ENCODE assay signal across 1 cellular context in the genomic region with DNA sequence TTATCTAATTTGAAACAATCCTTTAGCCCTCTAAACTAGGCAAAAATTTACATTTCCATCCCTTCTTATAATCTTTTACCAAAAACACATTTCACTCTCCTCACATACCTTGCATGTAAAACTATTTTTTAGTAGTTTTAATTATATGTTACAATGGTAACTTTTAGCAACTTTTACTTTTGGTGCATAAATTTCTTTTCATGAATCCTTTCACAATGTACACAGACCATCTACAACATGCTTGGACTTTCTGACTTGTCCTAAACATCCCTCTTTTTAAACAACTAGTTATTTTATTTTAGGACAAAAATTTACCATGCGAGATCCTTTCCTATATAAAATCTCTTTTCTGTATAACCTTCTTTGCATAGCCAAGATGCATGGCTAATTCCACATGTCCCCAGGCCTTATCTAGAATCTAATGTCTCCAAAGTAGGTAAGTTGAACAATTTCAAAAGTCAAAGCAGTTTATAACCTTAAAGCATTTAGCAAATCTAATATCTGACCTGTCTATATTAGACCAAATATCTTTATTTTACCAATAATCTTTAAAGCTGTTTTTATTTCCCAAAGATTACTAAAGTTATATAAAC.
TF ChIP-seq lines count a peak whose summit lies in the region.

No MANE protein-coding gene starts in this region.

TF ChIP-seq in HEK293, 187 proteins besides CTCF, POLR2A, EP300 and RAD21 (continued from another document):
- TF ChIP-seq, protein P1, sequence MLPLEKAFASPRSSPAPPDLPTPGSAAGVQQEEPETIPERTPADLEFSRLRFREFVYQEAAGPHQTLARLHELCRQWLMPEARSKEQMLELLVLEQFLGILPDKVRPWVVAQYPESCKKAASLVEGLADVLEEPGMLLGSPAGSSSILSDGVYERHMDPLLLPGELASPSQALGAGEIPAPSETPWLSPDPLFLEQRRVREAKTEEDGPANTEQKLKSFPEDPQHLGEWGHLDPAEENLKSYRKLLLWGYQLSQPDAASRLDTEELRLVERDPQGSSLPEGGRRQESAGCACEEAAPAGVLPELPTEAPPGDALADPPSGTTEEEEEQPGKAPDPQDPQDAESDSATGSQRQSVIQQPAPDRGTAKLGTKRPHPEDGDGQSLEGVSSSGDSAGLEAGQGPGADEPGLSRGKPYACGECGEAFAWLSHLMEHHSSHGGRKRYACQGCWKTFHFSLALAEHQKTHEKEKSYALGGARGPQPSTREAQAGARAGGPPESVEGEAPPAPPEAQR (tag by site-specific recombination; IDR thresholded peaks at IDR 0.05), result no peak
- TF ChIP-seq ZNF837 (tag by site-specific recombination; IDR thresholded peaks at IDR 0.05), result no peak
- no peak for TF ChIP-seq ZNF133 (tag by site-specific recombination; IDR thresholded peaks at IDR 0.05)
- TF ChIP-seq ZNF626 (tag by site-specific recombination; IDR thresholded peaks at IDR 0.05), result peak; percentile 77
- TF ChIP-seq ZNF529 (tag by site-specific recombination; IDR thresholded peaks at IDR 0.05; ENCODE audit: insufficient replicate concordance), result peak; percentile 71
- TF ChIP-seq ZSCAN23 (tag by site-specific recombination; IDR thresholded peaks at IDR 0.05), result no peak
- TF ChIP-seq, protein P2, sequence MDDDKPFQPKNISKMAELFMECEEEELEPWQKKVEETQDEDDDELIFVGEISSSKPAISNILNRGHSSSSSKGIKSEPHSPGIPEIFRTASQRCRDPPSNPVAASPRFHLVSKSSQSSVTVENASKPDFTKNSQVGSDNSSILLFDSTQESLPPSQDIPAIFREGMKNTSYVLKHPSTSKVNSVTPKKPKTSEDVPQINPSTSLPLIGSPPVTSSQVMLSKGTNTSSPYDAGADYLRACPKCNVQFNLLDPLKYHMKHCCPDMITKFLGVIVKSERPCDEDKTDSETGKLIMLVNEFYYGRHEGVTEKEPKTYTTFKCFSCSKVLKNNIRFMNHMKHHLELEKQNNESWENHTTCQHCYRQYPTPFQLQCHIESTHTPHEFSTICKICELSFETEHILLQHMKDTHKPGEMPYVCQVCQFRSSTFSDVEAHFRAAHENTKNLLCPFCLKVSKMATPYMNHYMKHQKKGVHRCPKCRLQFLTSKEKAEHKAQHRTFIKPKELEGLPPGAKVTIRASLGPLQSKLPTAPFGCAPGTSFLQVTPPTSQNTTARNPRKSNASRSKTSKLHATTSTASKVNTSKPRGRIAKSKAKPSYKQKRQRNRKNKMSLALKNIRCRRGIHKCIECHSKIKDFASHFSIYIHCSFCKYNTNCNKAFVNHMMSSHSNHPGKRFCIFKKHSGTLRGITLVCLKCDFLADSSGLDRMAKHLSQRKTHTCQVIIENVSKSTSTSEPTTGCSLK (tag by site-specific recombination; IDR thresholded peaks at IDR 0.05), result no peak
- no peak for TF ChIP-seq ZNF701 (tag by site-specific recombination; IDR thresholded peaks at IDR 0.05)
- TF ChIP-seq TRIM28 (IDR thresholded peaks at IDR 0.05; ENCODE audit: borderline replicate concordance, low read length), result peak; percentile 98
- TF ChIP-seq, protein P3, sequence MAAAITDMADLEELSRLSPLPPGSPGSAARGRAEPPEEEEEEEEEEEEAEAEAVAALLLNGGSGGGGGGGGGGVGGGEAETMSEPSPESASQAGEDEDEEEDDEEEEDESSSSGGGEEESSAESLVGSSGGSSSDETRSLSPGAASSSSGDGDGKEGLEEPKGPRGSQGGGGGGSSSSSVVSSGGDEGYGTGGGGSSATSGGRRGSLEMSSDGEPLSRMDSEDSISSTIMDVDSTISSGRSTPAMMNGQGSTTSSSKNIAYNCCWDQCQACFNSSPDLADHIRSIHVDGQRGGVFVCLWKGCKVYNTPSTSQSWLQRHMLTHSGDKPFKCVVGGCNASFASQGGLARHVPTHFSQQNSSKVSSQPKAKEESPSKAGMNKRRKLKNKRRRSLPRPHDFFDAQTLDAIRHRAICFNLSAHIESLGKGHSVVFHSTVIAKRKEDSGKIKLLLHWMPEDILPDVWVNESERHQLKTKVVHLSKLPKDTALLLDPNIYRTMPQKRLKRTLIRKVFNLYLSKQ (tag by site-specific recombination; IDR thresholded peaks at IDR 0.05; ENCODE audit: borderline replicate concordance), result no peak
- TF ChIP-seq ZNF518A (tag by site-specific recombination; conservative IDR thresholded peaks at IDR 0.05; ENCODE audit: low read depth), result peak; percentile 48; the same call in 1 of the 2 replicates
- no peak for TF ChIP-seq ZNF132 (tag by site-specific recombination; IDR thresholded peaks at IDR 0.05; ENCODE audit: borderline replicate concordance)
- TF ChIP-seq SETDB1 (IDR thresholded peaks at IDR 0.05; ENCODE audit: insufficient read length, low read length), result peak; percentile 100
- peak; percentile 27 for TF ChIP-seq ZNF510 (tag by site-specific recombination; IDR thresholded peaks at IDR 0.05; ENCODE audit: insufficient replicate concordance)
- no peak for TF ChIP-seq TSHZ1 (tag by site-specific recombination; IDR thresholded peaks at IDR 0.05; ENCODE audit: borderline replicate concordance)
- peak; percentile 75 for TF ChIP-seq PRDM1 (tag by site-specific recombination; IDR thresholded peaks at IDR 0.05)
- no peak for TF ChIP-seq ZNF214 (tag by site-specific recombination; IDR thresholded peaks at IDR 0.05; ENCODE audit: borderline replicate concordance)
- no peak for TF ChIP-seq ZNF391 (tag by site-specific recombination; IDR thresholded peaks at IDR 0.05; ENCODE audit: borderline replicate concordance, low read depth)
- no peak for TF ChIP-seq ZNF488 (tag by site-specific recombination; IDR thresholded peaks at IDR 0.05)
- TF ChIP-seq, protein P4, sequence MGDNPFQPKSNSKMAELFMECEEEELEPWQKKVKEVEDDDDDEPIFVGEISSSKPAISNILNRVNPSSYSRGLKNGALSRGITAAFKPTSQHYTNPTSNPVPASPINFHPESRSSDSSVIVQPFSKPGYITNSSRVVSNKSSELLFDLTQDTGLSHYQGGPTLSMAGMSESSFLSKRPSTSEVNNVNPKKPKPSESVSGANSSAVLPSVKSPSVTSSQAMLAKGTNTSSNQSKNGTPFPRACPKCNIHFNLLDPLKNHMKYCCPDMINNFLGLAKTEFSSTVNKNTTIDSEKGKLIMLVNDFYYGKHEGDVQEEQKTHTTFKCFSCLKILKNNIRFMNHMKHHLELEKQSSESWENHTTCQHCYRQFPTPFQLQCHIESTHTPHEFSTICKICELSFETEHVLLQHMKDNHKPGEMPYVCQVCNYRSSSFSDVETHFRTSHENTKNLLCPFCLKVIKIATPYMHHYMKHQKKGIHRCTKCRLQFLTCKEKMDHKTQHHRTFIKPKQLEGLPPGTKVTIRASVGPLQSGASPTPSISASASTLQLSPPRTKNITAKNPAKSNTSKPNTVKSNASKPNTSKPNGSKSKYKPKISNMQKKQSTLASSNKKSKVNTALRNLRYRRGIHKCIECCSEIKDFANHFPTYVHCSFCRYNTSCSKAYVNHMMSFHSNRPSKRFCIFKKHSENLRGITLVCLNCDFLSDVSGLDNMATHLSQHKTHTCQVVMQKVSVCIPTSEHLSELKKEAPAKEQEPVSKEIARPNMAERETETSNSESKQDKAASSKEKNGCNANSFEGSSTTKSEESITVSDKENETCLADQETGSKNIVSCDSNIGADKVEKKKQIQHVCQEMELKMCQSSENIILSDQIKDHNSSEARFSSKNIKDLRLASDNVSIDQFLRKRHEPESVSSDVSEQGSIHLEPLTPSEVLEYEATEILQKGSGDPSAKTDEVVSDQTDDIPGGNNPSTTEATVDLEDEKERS (tag by site-specific recombination; IDR thresholded peaks at IDR 0.05), result peak; percentile 53; the same call in 1 of the 2 replicates
- TF ChIP-seq ZNF549 (tag by site-specific recombination; IDR thresholded peaks at IDR 0.05), result peak; percentile 90
